In genomic region chr11:47916361-47916841, GRCh38 we compare ENCODE assay signal across 8 cellular contexts.
DNase-seq lines count a peak whose midpoint lies in the region; ATAC-seq and TF ChIP-seq lines count a peak whose summit lies in the region.

No MANE protein-coding gene starts in this region.

- no peak for DNase-seq in activated naive CD8-positive, alpha-beta T cell treated with anti-CD3 and anti-CD28 coated beads, Interleukin-2, amount 50 U/mL, for 24 hours
- DNase-seq in erythroblast (lab: John Stamatoyannopoulos, UW) (peak; percentile 23 to 72), NCI-H1694 (lab: John Stamatoyannopoulos, UW) (no peak)
- DNase-seq in activated CD4-positive, CD25-positive, alpha-beta regulatory T cell (lab: John Stamatoyannopoulos, UW), result no peak

- peaks cover 51% of the 10 kb centered on the region for H3K4me1 Mint-ChIP-seq in activated naive CD8-positive, alpha-beta T cell (ENCODE audit: low read depth)
- H3K4me1 Mint-ChIP-seq in activated naive CD8-positive, alpha-beta T cell treated with anti-CD3 and anti-CD28 coated beads, Interleukin-2, amount 50 U/mL, for 24 hours, result peaks cover 65% of the 10 kb centered on the region
- peaks cover 40% of the 10 kb centered on the region for H3K4me1 Mint-ChIP-seq in nephron

- no peak overlapping the region for H3K4me3 Mint-ChIP-seq in activated naive CD8-positive, alpha-beta T cell
- no peak overlapping the region for H3K4me3 Mint-ChIP-seq in activated naive CD8-positive, alpha-beta T cell treated with anti-CD3 and anti-CD28 coated beads, Interleukin-2, amount 50 U/mL, for 24 hours
- H3K4me3 Mint-ChIP-seq in nephron, result peak overlapping the region in 1 of 3 experiments; percentile 23

- no peaks in the 10 kb centered on the region for H3K27me3 Mint-ChIP-seq in activated naive CD8-positive, alpha-beta T cell
- no peaks in the 10 kb centered on the region for H3K27me3 Mint-ChIP-seq in activated naive CD8-positive, alpha-beta T cell treated with anti-CD3 and anti-CD28 coated beads, Interleukin-2, amount 50 U/mL, for 24 hours
- H3K27me3 Mint-ChIP-seq in nephron (ENCODE audit: low read depth), result peaks cover 6% of the 10 kb centered on the region

- no peak for TF ChIP-seq POLR2A in erythroblast (IDR thresholded peaks at IDR 0.05; ENCODE audit: low read length)

- no peak for TF ChIP-seq CTCF in nephron (IDR thresholded peaks at IDR 0.05; ENCODE audit: unreplicated experiment in 3 of 3)

- no peaks in the 10 kb centered on the region for H3K36me3 Mint-ChIP-seq in activated naive CD8-positive, alpha-beta T cell
- no peaks in the 10 kb centered on the region for H3K36me3 Mint-ChIP-seq in activated naive CD8-positive, alpha-beta T cell treated with anti-CD3 and anti-CD28 coated beads, Interleukin-2, amount 50 U/mL, for 24 hours (ENCODE audit: low read depth)
- no peaks in the 10 kb centered on the region for H3K36me3 Mint-ChIP-seq in nephron (ENCODE audit: low read depth)

- peak overlapping the region; percentile 36 for H3K27ac Mint-ChIP-seq in activated naive CD8-positive, alpha-beta T cell
- H3K27ac Mint-ChIP-seq in activated naive CD8-positive, alpha-beta T cell treated with anti-CD3 and anti-CD28 coated beads, Interleukin-2, amount 50 U/mL, for 24 hours, result no peak overlapping the region
- peak overlapping the region; percentile 80 to 97 (median 89) for H3K27ac Mint-ChIP-seq in nephron

- H3K9me3 Mint-ChIP-seq in activated naive CD8-positive, alpha-beta T cell (ENCODE audit: low read depth), result no peaks in the 10 kb centered on the region
- H3K9me3 Mint-ChIP-seq in activated naive CD8-positive, alpha-beta T cell treated with anti-CD3 and anti-CD28 coated beads, Interleukin-2, amount 50 U/mL, for 24 hours, result no peaks in the 10 kb centered on the region
- H3K9me3 Mint-ChIP-seq in nephron, result peaks cover 2% of the 10 kb centered on the region

- ATAC-seq in activated naive CD8-positive, alpha-beta T cell treated with anti-CD3 and anti-CD28 coated beads, Interleukin-2, amount 50 U/mL, for 24 hours, result no peak
- ATAC-seq in GM18502 (IDR thresholded peaks at IDR 0.05; ENCODE audit: poor library complexity, unreplicated experiment) (no peak), GM19324 (IDR thresholded peaks at IDR 0.05; ENCODE audit: low FRiP score, unreplicated experiment) (no peak)

Comparison
In these comparisons a context has a peak if more than half of its experiments do, and no peak if none do; other contexts are left out.
1. DNase-seq: peak in erythroblast (2 of 2); none in activated naive CD8-positive, alpha-beta T cell treated with anti-CD3 and anti-CD28 coated beads, Interleukin-2, amount 50 U/mL, for 24 hours (single experiment), activated CD4-positive, CD25-positive, alpha-beta regulatory T cell (0 of 4) and NCI-H1694 (single experiment).